In genomic region chr10:73774637-73775036, GRCh38 we compare ENCODE assay signal across 8 cellular contexts. TPM values are rescaled to one million over a fixed set of nuclear protein-coding genes. Genes with fewer than 3 reads are reported as not detected.
DNase-seq lines count a peak whose midpoint lies in the region; ATAC-seq, FAIRE-seq and TF ChIP-seq lines count a peak whose summit lies in the region.

No MANE protein-coding gene starts in this region.

- no peak overlapping the region for H3K27ac ChIP-seq in GM12878 (ENCODE audit: control insufficient read depth, insufficient read depth)
- peak overlapping the region; percentile 55 for H3K27ac ChIP-seq in naive thymus-derived CD4-positive, alpha-beta T cell (ENCODE audit: low read depth, low read length)

- H3K36me3 ChIP-seq in GM12878 (ENCODE audit: control insufficient read depth in 2 of 2, insufficient read depth in 2 of 2, low read length in 1 of 2), result peaks cover 5 to 20% of the 10 kb centered on the region in 2 experiments
- peaks cover under 1 to 33% (median 26%) of the 10 kb centered on the region in 3 experiments for H3K36me3 ChIP-seq in naive thymus-derived CD4-positive, alpha-beta T cell (ENCODE audit: control insufficient read depth in 2 of 3, insufficient read depth in 3 of 3, low read length in 3 of 3)

- CTCF ChIA-PET in Calu3 (lab: Charles Lee), result interaction anchor here (1.0 to 2.4 kb wide), 2 partner anchors 44 to 105 kb away, joined by 3 to 8 read pairs; no protein-coding TSS in a partner anchor
- CTCF ChIA-PET in GM12878 (lab: Yijun Ruan, JAX), result interaction anchor here (0.6 to 5.0 kb wide), 12 partner anchors 8 to 1522 kb away, joined by 3 to 55 read pairs (median 4); partner anchors contain the start of genes CHCHD1 and SEC24C
- CTCF ChIA-PET in naive thymus-derived CD4-positive, alpha-beta T cell (lab: Charles Lee), result no interaction called here

- peaks cover 58% of the 10 kb centered on the region for H3K36me3 Mint-ChIP-seq in Calu3 (ENCODE audit: insufficient read depth, unreplicated experiment)
- H3K36me3 Mint-ChIP-seq in naive thymus-derived CD4-positive, alpha-beta T cell, result peaks cover 4 to 52% (median 8%) of the 10 kb centered on the region in 5 donors

- TF ChIP-seq CTCF in Calu3 (IDR thresholded peaks at IDR 0.05; ENCODE audit: unreplicated experiment) (no peak), GM12878 (IDR thresholded peaks at IDR 0.05 in 2 of 3, conservative IDR thresholded peaks at IDR 0.05 in 1 of 3; ENCODE audit: control insufficient read depth in 2 of 3, extremely low read depth in 1 of 3, insufficient read depth in 1 of 3, low read depth in 3 of 3, low read length in 3 of 3) (peak in 2 of 3 experiments; percentile 20 to 55; a peak in 3 of 6 replicates)

- TF ChIP-seq RAD21 in GM12878 (IDR thresholded peaks at IDR 0.05; ENCODE audit: insufficient read depth, low read depth, low read length), result peak; percentile 32; the same call in 1 of the 2 replicates

- H2AFZ ChIP-seq in GM12878 (ENCODE audit: control insufficient read depth, low read depth, low read length), result no peak overlapping the region

- 21% methylated on average over 5 of the region's 5 CpGs for WGBS in GM12878 (ENCODE audit: insufficient coverage, insufficient replicate concordance, low lambda C conversion rate, missing lambda C conversion rate)

- no peaks in the 10 kb centered on the region for H3K9me3 Mint-ChIP-seq in Calu3 (ENCODE audit: low read depth, unreplicated experiment)
- H3K9me3 Mint-ChIP-seq in naive thymus-derived CD4-positive, alpha-beta T cell, result peaks cover 0 to 1% (median 0%) of the 10 kb centered on the region in 11 donors

- H3K79me2 ChIP-seq in GM12878 (ENCODE audit: control insufficient read depth, insufficient read depth, low read length), result peaks cover 68% of the 10 kb centered on the region

- no peaks in the 10 kb centered on the region for H3K27me3 ChIP-seq in GM12878 (replicated peaks in 1 of 2; ENCODE audit: control insufficient read depth in 2 of 2, insufficient read depth in 2 of 2, low read length in 1 of 2)
- H3K27me3 ChIP-seq in naive thymus-derived CD4-positive, alpha-beta T cell (ENCODE audit: control insufficient read depth in 2 of 2, insufficient read depth in 2 of 2, low read length in 2 of 2), result no peaks in the 10 kb centered on the region

- intact Hi-C loops in Calu3 (cut with micrococcal nuclease; ENCODE audit: unreplicated experiment), result loop anchor here (10.0 kb wide), 1 partner anchor 100 kb away; the partner anchor contains the start of gene CAMK2G
- intact Hi-C loops in GM12878 (cut with micrococcal nuclease; ENCODE audit: unreplicated experiment), result loop anchor here (5.0 kb wide), 2 partner anchors 38 to 73 kb away; partner anchors contain the start of gene NDST2
- intact Hi-C loops in naive thymus-derived CD4-positive, alpha-beta T cell (cut with micrococcal nuclease), result loop anchor here (5.0 to 10.0 kb wide), 2 partner anchors 360 to 1458 kb away; partner anchors contain the start of gene ANXA7 (in 1 of the 2)

- no peaks in the 10 kb centered on the region for H4K20me1 ChIP-seq in GM12878 (ENCODE audit: control insufficient read depth, insufficient read depth)

- H3K9me3 ChIP-seq in GM12878 (replicated peaks; ENCODE audit: control insufficient read depth, insufficient read depth, low read length), result no peaks in the 10 kb centered on the region
- no peaks in the 10 kb centered on the region for H3K9me3 ChIP-seq in naive thymus-derived CD4-positive, alpha-beta T cell (ENCODE audit: control insufficient read depth in 2 of 3, low read length in 3 of 3)

- RAD21 ChIA-PET in GM12878 (lab: Charles Lee; ENCODE audit: unreplicated experiment), result interaction anchor here (1.0 to 4.0 kb wide), 7 partner anchors 9 to 149 kb away, joined by 3 to 37 read pairs (median 15); partner anchors contain the start of gene SEC24C

- POLR2A ChIA-PET in GM12878 (lab: Charles Lee), result interaction anchor here (0.6 to 6.8 kb wide), 6 partner anchors 10 to 45 kb away, joined by 3 to 63 read pairs (median 18); partner anchors contain the start of genes SEC24C and ZSWIM8
- POLR2A ChIA-PET in naive thymus-derived CD4-positive, alpha-beta T cell (lab: Charles Lee), result interaction anchor here (0.6 to 9.3 kb wide), 4 partner anchors 9 to 110 kb away, joined by 3 to 185 read pairs (median 31); partner anchors contain the start of genes CHCHD1 and ZSWIM8

- TF ChIP-seq EP300 in GM12878 (IDR thresholded peaks at IDR 0.05; ENCODE audit: borderline replicate concordance in 1 of 2, control insufficient read depth in 1 of 2, low read depth in 2 of 2, low read length in 2 of 2), result no peak

- peaks cover 5% of the 10 kb centered on the region for H3K4me1 ChIP-seq in GM12878 (ENCODE audit: control insufficient read depth, insufficient read depth, low read length)
- peaks cover 16 to 19% of the 10 kb centered on the region in 2 donors for H3K4me1 ChIP-seq in naive thymus-derived CD4-positive, alpha-beta T cell (ENCODE audit: control insufficient read depth in 2 of 2, insufficient read depth in 2 of 2, low read length in 2 of 2)

- FAIRE-seq in GM12878 (lab: Jason Lieb, UNC), result no peak

- BruUV-seq in Calu3 (replicated peaks; lab: Mats Ljungman, UMichigan) (no TSS peak), GM12878 (replicated peaks; lab: Mats Ljungman, UMichigan) (no TSS peak)

- H3K4me2 ChIP-seq in GM12878 (ENCODE audit: control insufficient read depth, insufficient read depth), result peak overlapping the region; percentile 76

- H3K4me1 Mint-ChIP-seq in Calu3 (ENCODE audit: low read depth, unreplicated experiment), result peaks cover 25% of the 10 kb centered on the region
- H3K4me1 Mint-ChIP-seq in naive thymus-derived CD4-positive, alpha-beta T cell, result peaks cover 26 to 61% (median 57%) of the 10 kb centered on the region in 7 donors

- in situ Hi-C loops in KBM-7 (cut with MboI; ENCODE audit: low pct_unique_long_range_greater_than_20kb, low sequenced_read_pairs), result no loop called here
- in situ Hi-C loops in GM12878 (cut with MboI), result no loop called here

- SMC1A ChIA-PET in GM12878 (lab: Charles Lee; ENCODE audit: uncharacterized antibody, unreplicated experiment), result interaction anchor here (1.0 to 6.5 kb wide), 13 partner anchors 8 to 121 kb away, joined by 3 to 46 read pairs (median 9); partner anchors contain the start of genes CHCHD1 and SEC24C

- H3K4me3 Mint-ChIP-seq in Calu3 (ENCODE audit: low read depth, unreplicated experiment), result peak overlapping the region; percentile 93
- H3K4me3 Mint-ChIP-seq in naive thymus-derived CD4-positive, alpha-beta T cell, result peak overlapping the region; percentile 87 to 97 (median 95)

- H3K27ac Mint-ChIP-seq in Calu3 (ENCODE audit: unreplicated experiment), result peak overlapping the region; percentile 15
- H3K27ac Mint-ChIP-seq in naive thymus-derived CD4-positive, alpha-beta T cell, result peak overlapping the region in 6 of 9 donors; percentile 6 to 94 (median 74)

- H3K4me3 ChIP-seq in GM12878, result peak overlapping the region; percentile 94
- H3K4me3 ChIP-seq in naive thymus-derived CD4-positive, alpha-beta T cell (ENCODE audit: low read length), result peak overlapping the region; percentile 45

- TF ChIP-seq POLR2A in GM12878 (IDR thresholded peaks at IDR 0.05; ENCODE audit: low read depth, low read length), result no peak

- peak overlapping the region; percentile 79 for H3K9ac ChIP-seq in GM12878 (ENCODE audit: control insufficient read depth, insufficient read depth, low read length)

- ATAC-seq in GM12878 (peak; percentile 18), GM21619 (IDR thresholded peaks at IDR 0.05; ENCODE audit: unreplicated experiment) (no peak), HG03457 (IDR thresholded peaks at IDR 0.05; ENCODE audit: unreplicated experiment) (no peak)
- no peak for ATAC-seq in naive thymus-derived CD4-positive, alpha-beta T cell

- H3K27me3 Mint-ChIP-seq in Calu3 (ENCODE audit: unreplicated experiment), result no peaks in the 10 kb centered on the region
- H3K27me3 Mint-ChIP-seq in naive thymus-derived CD4-positive, alpha-beta T cell, result no peaks in the 10 kb centered on the region

- DNase-seq in Calu3 (peak; percentile 29), KBM-7 (peak; percentile 55), GM12878 (ENCODE audit: low read depth, low spot score) (no peak), hepatic stellate cell (ENCODE audit: low spot score) (no peak)
- no peak for DNase-seq in naive thymus-derived CD4-positive, alpha-beta T cell
- DNase-seq in activated CD8-positive, alpha-beta memory T cell treated with anti-CD3 and anti-CD28 coated beads, Interleukin-2, amount 50 U/mL, for 4 hours, result no peak

RNA-seq across cellular contexts. Expression of gene CHCHD1, which starts 7.2 kb away (rescaled TPM):
- total RNA-seq in Calu3 (2022) (39.2 and 44.1 TPM in 2 replicates), GM12878 (2014; rRNA removed) (74.3 and 77.4 TPM in 2 replicates), GM12878 (2014; rRNA removed; fragmentation: Illumina TruSeq; extraction: Trizol) (42.8 and 47.5 TPM in 2 replicates), GM12878 (2021) (35.0 and 36.9 TPM in 2 replicates)
- 14.8 and 16.7 TPM in 2 replicates for total RNA-seq in GM12878 (2013; cell fraction: nucleolus; rRNA removed)
- polyA plus RNA-seq in GM12878 (2011; ENCODE audit: low read depth), result 34.4 TPM
- polyA plus RNA-seq in GM12878 (2011; rRNA removed) (56.7 and 69.0 TPM in 2 replicates), GM12878 (2014; fragmentation: Illumina TruSeq; extraction: Trizol) (25.3 and 42.4 TPM in 2 replicates), GM12878 (2014; fragmentation: Nextera tagmentation; extraction: Ambion mirVana) (10 to 100 TPM; 69.5 to 81.4 TPM), GM12878 (2014; rRNA removed) (70.4 and 79.4 TPM in 2 replicates), GM12878 (2016; fragmentation: Nextera tagmentation; extraction: Ambion mirVana) (100 to 1,000 TPM; 127 to 132 TPM)
- 33.0 and 46.8 TPM in 2 replicates for polyA plus RNA-seq in GM12878 (2011; cell fraction: cytosol; rRNA removed)
- 22.6 and 27.4 TPM in 2 replicates for polyA plus RNA-seq in GM12878 (2011; cell fraction: nucleus; rRNA removed)
- polyA plus RNA-seq in GM12878 (2012), result 51.6 and 59.8 TPM in 2 replicates
- polyA minus RNA-seq in GM12878 (2011; rRNA and poly(A)+ RNA removed), result 8.9 and 9.4 TPM in 2 replicates
- polyA minus RNA-seq in GM12878 (2011; cell fraction: cytosol; rRNA and poly(A)+ RNA removed), result 6.3 and 7.2 TPM in 2 replicates
- polyA minus RNA-seq in GM12878 (2011; cell fraction: nucleus; rRNA and poly(A)+ RNA removed), result 6.5 and 8.9 TPM in 2 replicates
- total RNA-seq in naive thymus-derived CD4-positive, alpha-beta T cell, result 10 to 100 TPM in 3 of 5 experiments, 1 to 10 TPM in 2; 5.6 to 31.4 (median 14.9) TPM
- 10 to 100 TPM; 40.5 to 49.6 TPM for polyA plus RNA-seq in naive thymus-derived CD4-positive, alpha-beta T cell

RNA-seq across cellular contexts. Expression of gene ZSWIM8, which starts 10.8 kb away (rescaled TPM):
- total RNA-seq in Calu3 (2022) (59.9 and 69.9 TPM in 2 replicates), GM12878 (2014; rRNA removed) (23.9 and 30.8 TPM in 2 replicates), GM12878 (2014; rRNA removed; fragmentation: Illumina TruSeq; extraction: Trizol) (16.4 and 18.7 TPM in 2 replicates), GM12878 (2021) (45.4 and 47.9 TPM in 2 replicates)
- 75.9 and 86.5 TPM in 2 replicates for total RNA-seq in GM12878 (2013; cell fraction: nucleolus; rRNA removed)
- 79.3 TPM for polyA plus RNA-seq in GM12878 (2011; ENCODE audit: low read depth)
- polyA plus RNA-seq in GM12878 (2011; rRNA removed) (17.5 and 44.6 TPM in 2 replicates), GM12878 (2014; fragmentation: Illumina TruSeq; extraction: Trizol) (15.3 and 31.5 TPM in 2 replicates), GM12878 (2014; fragmentation: Nextera tagmentation; extraction: Ambion mirVana) (1 to 10 TPM; 7.8 to 8.5 TPM), GM12878 (2014; rRNA removed) (47.1 and 48.8 TPM in 2 replicates), GM12878 (2016; fragmentation: Nextera tagmentation; extraction: Ambion mirVana) (10 to 100 TPM; 14.0 to 15.1 TPM)
- polyA plus RNA-seq in GM12878 (2011; cell fraction: cytosol; rRNA removed), result 39.4 and 62.6 TPM in 2 replicates
- polyA plus RNA-seq in GM12878 (2011; cell fraction: nucleus; rRNA removed), result 436 and 485 TPM in 2 replicates
- 58.6 and 83.1 TPM in 2 replicates for polyA plus RNA-seq in GM12878 (2012)
- polyA minus RNA-seq in GM12878 (2011; rRNA and poly(A)+ RNA removed), result 36.3 and 63.7 TPM in 2 replicates
- polyA minus RNA-seq in GM12878 (2011; cell fraction: cytosol; rRNA and poly(A)+ RNA removed), result 23.0 and 27.1 TPM in 2 replicates
- 43.3 and 67.1 TPM in 2 replicates for polyA minus RNA-seq in GM12878 (2011; cell fraction: nucleus; rRNA and poly(A)+ RNA removed)
- 100 to 1,000 TPM in 1 of 5 experiments, 10 to 100 TPM in 4; 70.9 to 102 (median 83.2) TPM for total RNA-seq in naive thymus-derived CD4-positive, alpha-beta T cell
- 10 to 100 TPM in 1 of 2 donors, 1 to 10 TPM in 1; 9.9 to 27.9 TPM for polyA plus RNA-seq in naive thymus-derived CD4-positive, alpha-beta T cell

RNA-seq across cellular contexts. Expression of gene SEC24C, which starts 30.5 kb away (rescaled TPM):
- total RNA-seq in Calu3 (2022) (91.7 and 98.4 TPM in 2 replicates), GM12878 (2014; rRNA removed) (96.9 and 117 TPM in 2 replicates), GM12878 (2014; rRNA removed; fragmentation: Illumina TruSeq; extraction: Trizol) (43.4 and 48.2 TPM in 2 replicates), GM12878 (2021) (91.7 and 99.9 TPM in 2 replicates)
- total RNA-seq in GM12878 (2013; cell fraction: nucleolus; rRNA removed), result 64.1 and 66.3 TPM in 2 replicates
- 68.9 TPM for polyA plus RNA-seq in GM12878 (2011; ENCODE audit: low read depth)
- polyA plus RNA-seq in GM12878 (2011; rRNA removed) (52.3 and 110 TPM in 2 replicates), GM12878 (2014; fragmentation: Illumina TruSeq; extraction: Trizol) (67.7 and 81.5 TPM in 2 replicates), GM12878 (2014; fragmentation: Nextera tagmentation; extraction: Ambion mirVana) (10 to 100 TPM; 12.7 to 18.8 TPM), GM12878 (2014; rRNA removed) (73.6 and 82.1 TPM in 2 replicates), GM12878 (2016; fragmentation: Nextera tagmentation; extraction: Ambion mirVana) (10 to 100 TPM; 71.3 to 74.1 TPM)
- 97.2 and 105 TPM in 2 replicates for polyA plus RNA-seq in GM12878 (2011; cell fraction: cytosol; rRNA removed)
- 176 and 190 TPM in 2 replicates for polyA plus RNA-seq in GM12878 (2011; cell fraction: nucleus; rRNA removed)
- 92.4 and 93.2 TPM in 2 replicates for polyA plus RNA-seq in GM12878 (2012)
- 135 and 166 TPM in 2 replicates for polyA minus RNA-seq in GM12878 (2011; rRNA and poly(A)+ RNA removed)
- polyA minus RNA-seq in GM12878 (2011; cell fraction: cytosol; rRNA and poly(A)+ RNA removed), result 47.8 and 49.1 TPM in 2 replicates
- 30.5 and 46.2 TPM in 2 replicates for polyA minus RNA-seq in GM12878 (2011; cell fraction: nucleus; rRNA and poly(A)+ RNA removed)
- total RNA-seq in naive thymus-derived CD4-positive, alpha-beta T cell, result 100 to 1,000 TPM in 2 of 5 experiments, 10 to 100 TPM in 3; 68.7 to 122 (median 95.4) TPM
- 10 to 100 TPM; 23.3 to 41.4 TPM for polyA plus RNA-seq in naive thymus-derived CD4-positive, alpha-beta T cell

RNA-seq across cellular contexts. Expression of gene NDST2, which starts 36.8 kb away (rescaled TPM):
- total RNA-seq in Calu3 (2022), result 24.8 and 26.7 TPM in 2 replicates
- total RNA-seq in GM12878 (2013; cell fraction: nucleolus; rRNA removed), result 57.1 and 85.9 TPM in 2 replicates
- total RNA-seq in GM12878 (2014; rRNA removed), result 18.0 and 18.8 TPM in 2 replicates
- total RNA-seq in GM12878 (2014; rRNA removed; fragmentation: Illumina TruSeq; extraction: Trizol), result 8.9 and 10.1 TPM in 2 replicates
- total RNA-seq in GM12878 (2021), result 34.3 and 35.2 TPM in 2 replicates
- polyA plus RNA-seq in GM12878 (2011; ENCODE audit: low read depth), result 19.1 TPM
- 23.8 and 31.1 TPM in 2 replicates for polyA plus RNA-seq in GM12878 (2011; rRNA removed)
- polyA plus RNA-seq in GM12878 (2011; cell fraction: cytosol; rRNA removed), result 24.8 and 31.5 TPM in 2 replicates
- polyA plus RNA-seq in GM12878 (2011; cell fraction: nucleus; rRNA removed), result 81.5 and 88.2 TPM in 2 replicates
- 19.5 and 19.8 TPM in 2 replicates for polyA plus RNA-seq in GM12878 (2012)
- 16.6 and 22.6 TPM in 2 replicates for polyA plus RNA-seq in GM12878 (2014; fragmentation: Illumina TruSeq; extraction: Trizol)
- 1 to 10 TPM; 2.2 to 3.0 TPM for polyA plus RNA-seq in GM12878 (2014; fragmentation: Nextera tagmentation; extraction: Ambion mirVana)
- polyA plus RNA-seq in GM12878 (2014; rRNA removed), result 31.3 and 34.7 TPM in 2 replicates
- 10 to 100 TPM; 22.7 to 24.0 TPM for polyA plus RNA-seq in GM12878 (2016; fragmentation: Nextera tagmentation; extraction: Ambion mirVana)
- 26.0 and 29.3 TPM in 2 replicates for polyA minus RNA-seq in GM12878 (2011; rRNA and poly(A)+ RNA removed)
- polyA minus RNA-seq in GM12878 (2011; cell fraction: cytosol; rRNA and poly(A)+ RNA removed), result 11.8 and 16.4 TPM in 2 replicates
- polyA minus RNA-seq in GM12878 (2011; cell fraction: nucleus; rRNA and poly(A)+ RNA removed), result 36.6 and 66.7 TPM in 2 replicates
- 100 to 1,000 TPM in 3 of 5 experiments, 10 to 100 TPM in 2; 74.2 to 117 (median 104) TPM for total RNA-seq in naive thymus-derived CD4-positive, alpha-beta T cell
- 10 to 100 TPM; 23.1 to 34.3 TPM for polyA plus RNA-seq in naive thymus-derived CD4-positive, alpha-beta T cell

Comparison
In these comparisons a context has a peak if more than half of its experiments do, and no peak if none do; other contexts are left out.
1. DNase-seq: peak in Calu3 (single experiment) and KBM-7 (single experiment); none in GM12878 (single experiment), naive thymus-derived CD4-positive, alpha-beta T cell (0 of 9), hepatic stellate cell (single experiment) and activated CD8-positive, alpha-beta memory T cell treated with anti-CD3 and anti-CD28 coated beads, Interleukin-2, amount 50 U/mL, for 4 hours (single experiment).